Comparison of ENCODE assay signal across 8 cellular contexts in genomic region chr7:26090927-26091519, GRCh38.
DNase-seq lines count a peak whose midpoint lies in the region; ATAC-seq and TF ChIP-seq lines count a peak whose summit lies in the region.

No MANE protein-coding gene starts in this region.

- no peak overlapping the region for H3K27ac Mint-ChIP-seq in activated naive CD4-positive, alpha-beta T cell treated with anti-CD3 and anti-CD28 coated beads for 36 hours

- intact Hi-C loops in activated naive CD4-positive, alpha-beta T cell treated with anti-CD3 and anti-CD28 coated beads for 36 hours (cut with micrococcal nuclease), result loop anchor here (1.0 to 5.0 kb wide), 9 partner anchors 22 to 1070 kb away; partner anchors contain the start of gene NFE2L3

- H3K9me3 Mint-ChIP-seq in activated naive CD4-positive, alpha-beta T cell treated with anti-CD3 and anti-CD28 coated beads for 36 hours, result no peaks in the 10 kb centered on the region

- TF ChIP-seq CTCF in LNCAP (IDR thresholded peaks at IDR 0.05), result peak; percentile 81

- H3K4me1 Mint-ChIP-seq in activated naive CD4-positive, alpha-beta T cell treated with anti-CD3 and anti-CD28 coated beads for 36 hours (ENCODE audit: low read depth), result peaks cover 19% of the 10 kb centered on the region

- peak; percentile 15 for DNase-seq in activated naive CD4-positive, alpha-beta T cell treated with anti-CD3 and anti-CD28 coated beads for 36 hours
- no peak for DNase-seq in activated naive CD4-positive, alpha-beta T cell treated with anti-CD3 and anti-CD28 coated beads, Interleukin-2, amount 50 U/mL, for 16 hours
- peak; percentile 70 for DNase-seq in RPMI7951 (ENCODE audit: low read depth)
- peak; percentile 71 for DNase-seq in dedifferentiated amniotic fluid mesenchymal stem cell (ENCODE audit: extremely low spot score)
- DNase-seq in lung microvascular endothelial cell (ENCODE audit: low read depth in 2 of 2), result peak; percentile 75 to 85
- no peak for DNase-seq in activated effector memory CD4-positive, alpha-beta T cell treated with Interleukin-2 at 50 U/mL for 16 hours

- no peaks in the 10 kb centered on the region for H3K27me3 Mint-ChIP-seq in activated naive CD4-positive, alpha-beta T cell treated with anti-CD3 and anti-CD28 coated beads for 36 hours (ENCODE audit: low read depth)

- H3K36me3 Mint-ChIP-seq in activated naive CD4-positive, alpha-beta T cell treated with anti-CD3 and anti-CD28 coated beads for 36 hours (ENCODE audit: low read depth), result no peaks in the 10 kb centered on the region

- CTCF ChIA-PET in activated naive CD4-positive, alpha-beta T cell treated with anti-CD3 and anti-CD28 coated beads for 36 hours (lab: Charles Lee), result interaction anchor here (0.7 to 5.3 kb wide), 53 partner anchors 9 to 591 kb away, joined by 3 to 68 read pairs (median 4); partner anchors contain the start of gene NFE2L3

- H3K4me3 Mint-ChIP-seq in activated naive CD4-positive, alpha-beta T cell treated with anti-CD3 and anti-CD28 coated beads for 36 hours, result no peak overlapping the region

- no peak for ATAC-seq in HG03159 (IDR thresholded peaks at IDR 0.05; ENCODE audit: unreplicated experiment)

Comparison
In these comparisons a context has a peak if more than half of its experiments do, and no peak if none do; other contexts are left out.
1. DNase-seq: peak in activated naive CD4-positive, alpha-beta T cell treated with anti-CD3 and anti-CD28 coated beads for 36 hours (single experiment), RPMI7951 (single experiment), dedifferentiated amniotic fluid mesenchymal stem cell (single experiment) and lung microvascular endothelial cell (2 of 2); none in activated naive CD4-positive, alpha-beta T cell treated with anti-CD3 and anti-CD28 coated beads, Interleukin-2, amount 50 U/mL, for 16 hours (single experiment) and activated effector memory CD4-positive, alpha-beta T cell treated with Interleukin-2 at 50 U/mL for 16 hours (single experiment).